Comparison of ENCODE assay signal across 8 cellular contexts in the genomic region with DNA sequence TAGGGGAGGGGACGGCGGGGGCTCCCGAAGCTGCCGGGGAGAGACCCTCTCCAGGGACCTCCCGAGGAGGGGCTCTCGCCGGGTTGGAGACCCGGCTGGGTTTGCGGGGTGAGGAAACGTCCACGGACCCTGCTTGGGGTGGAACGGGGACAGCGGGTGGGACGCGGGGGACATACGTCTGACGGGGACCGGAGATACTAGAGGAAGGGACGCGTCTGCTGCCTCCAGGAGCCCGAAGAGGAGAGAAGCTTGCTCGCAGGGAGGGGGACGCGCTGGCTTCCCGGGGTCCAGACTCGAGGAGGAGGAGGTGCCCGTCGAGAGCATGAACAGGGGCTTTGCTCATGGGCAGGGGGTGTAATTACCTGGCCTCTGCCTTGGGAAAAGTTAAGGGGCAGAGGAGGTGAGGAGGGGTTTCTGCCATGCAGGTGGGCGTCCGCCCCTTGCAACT. TPM values are rescaled to one million over a fixed set of nuclear protein-coding genes. Genes with fewer than 3 reads are reported as not detected.
DNase-seq lines count a peak whose midpoint lies in the region; ATAC-seq and TF ChIP-seq lines count a peak whose summit lies in the region.

No MANE protein-coding gene starts in this region.

- H3K9me3 ChIP-seq in AG04450 (ENCODE audit: control insufficient read depth, insufficient read depth, low read length): no peaks in the 10 kb centered on the region
- H3K9me3 ChIP-seq in lung (ENCODE audit: control insufficient read depth in 2 of 2, insufficient read depth in 1 of 2, low read length in 1 of 2): no peaks in the 10 kb centered on the region
- H3K9me3 ChIP-seq in upper lobe of right lung: no peaks in the 10 kb centered on the region

- intact Hi-C loops in upper lobe of right lung (cut with DNase I): no loop called here

- TF ChIP-seq CTCF in AG04450 (IDR thresholded peaks at IDR 0.05; ENCODE audit: low read depth, low read length) (no peak), brain microvascular endothelial cell (IDR thresholded peaks at IDR 0.05; ENCODE audit: low read depth, low read length, missing control alignments) (no peak), lung (IDR thresholded peaks at IDR 0.05; ENCODE audit: control extremely low read depth, extremely low read depth) (no peak), upper lobe of right lung (IDR thresholded peaks at IDR 0.05) (no peak)

- in situ Hi-C loops in brain microvascular endothelial cell (cut with HindIII; ENCODE audit: low pct_ligation_motif_present, low sequenced_read_pairs): no loop called here

- peaks cover 0 to 9% of the 10 kb centered on the region in 2 donors for H3K4me1 ChIP-seq in lung (ENCODE audit: control insufficient read depth in 2 of 2, insufficient read depth in 2 of 2, low read length in 2 of 2)
- peaks cover 14% of the 10 kb centered on the region for H3K4me1 ChIP-seq in upper lobe of right lung

- H3K27me3 ChIP-seq in AG04450 (ENCODE audit: control insufficient read depth, insufficient read depth, low read length): no peaks in the 10 kb centered on the region
- H3K27me3 ChIP-seq in brain microvascular endothelial cell (replicated peaks): no peaks in the 10 kb centered on the region
- no peaks in the 10 kb centered on the region for H3K27me3 ChIP-seq in lung (ENCODE audit: control insufficient read depth, insufficient read depth)
- H3K27me3 ChIP-seq in upper lobe of right lung: no peaks in the 10 kb centered on the region

- no peak overlapping the region for H3K27ac ChIP-seq in AG04450 (ENCODE audit: low read depth, low read length)
- H3K27ac ChIP-seq in brain microvascular endothelial cell: no peak overlapping the region
- H3K27ac ChIP-seq in lung (ENCODE audit: low read depth in 1 of 2, low read length in 1 of 2): no peak overlapping the region
- no peak overlapping the region for H3K27ac ChIP-seq in upper lobe of right lung

- H3K36me3 ChIP-seq in brain microvascular endothelial cell (replicated peaks) (no peaks in the 10 kb centered on the region), lung (ENCODE audit: control insufficient read depth in 2 of 2, insufficient read depth in 2 of 2, low read length in 2 of 2) (no peaks in the 10 kb centered on the region), upper lobe of right lung (no peaks in the 10 kb centered on the region)

- 0 to 1% methylated on average over 30 of the region's 30 CpGs for WGBS in lung, 2 donors

- ATAC-seq in GM18502 (IDR thresholded peaks at IDR 0.05; ENCODE audit: poor library complexity, unreplicated experiment): peak; percentile 27
- ATAC-seq in lung (ENCODE audit: insufficient read depth, low FRiP score): no peak
- peak; percentile 2 for ATAC-seq in upper lobe of right lung
- no peak for ATAC-seq in GM19452 (IDR thresholded peaks at IDR 0.05; ENCODE audit: unreplicated experiment)
- no peak for ATAC-seq in HG02970 (IDR thresholded peaks at IDR 0.05; ENCODE audit: low FRiP score, unreplicated experiment)

- POLR2A ChIA-PET in AG04450 (lab: Yijun Ruan, JAX): interaction anchor here (0.6 to 1.9 kb wide), 3 partner anchors 19 to 50 kb away, joined by 3 to 8 read pairs (median 5); a partner anchor contains a TSS

- DNase-seq in AG04450 (ENCODE audit: low read depth, low spot score): no peak
- DNase-seq in NCI-H146 treated with DMSO at 0.1 percent for 48 hours (lab: John Stamatoyannopoulos, UW; ENCODE audit: unreplicated experiment): peak; percentile 37
- DNase-seq in brain microvascular endothelial cell: no peak
- no peak for DNase-seq in lung (ENCODE audit: low spot score)
- no peak for DNase-seq in upper lobe of right lung

- peak overlapping the region; percentile 84 for H3K4me3 ChIP-seq in AG04450 (ENCODE audit: low read depth, low read length)
- H3K4me3 ChIP-seq in brain microvascular endothelial cell (ENCODE audit: low read depth, low read length): peak overlapping the region; percentile 70
- peak overlapping the region; percentile 80 for H3K4me3 ChIP-seq in lung
- H3K4me3 ChIP-seq in upper lobe of right lung: peak overlapping the region; percentile 76

- CTCF ChIA-PET in AG04450 (lab: Charles Lee): interaction anchor here (0.5 to 3.4 kb wide), 6 partner anchors 15 to 110 kb away, joined by 3 to 32 read pairs (median 4); a partner anchor contains a TSS

RNA-seq across cellular contexts. Expression of a gene that starts 0.6 kb away (rescaled TPM):
- polyA plus RNA-seq in AG04450 (2011; rRNA removed) (1.8 and 1.9 TPM in 2 replicates), lung (under 1 TPM; 0.31 to 0.79 TPM)
- polyA minus RNA-seq in AG04450 (2011; rRNA and poly(A)+ RNA removed): 2.5 and 2.9 TPM in 2 replicates
- total RNA-seq in lung (1 to 10 TPM; 1.0 to 3.1 TPM), upper lobe of right lung (0.84 TPM)

RNA-seq across cellular contexts. Expression of a gene that starts 19.5 kb away (rescaled TPM):
- polyA plus RNA-seq in AG04450 (2011; rRNA removed) (84.8 and 88.1 TPM in 2 replicates), lung (10 to 100 TPM; 47.1 to 53.4 TPM)
- polyA minus RNA-seq in AG04450 (2011; rRNA and poly(A)+ RNA removed): 24.8 and 29.1 TPM in 2 replicates
- total RNA-seq in lung (10 to 100 TPM; 26.1 to 39.0 TPM), upper lobe of right lung (36.3 TPM)

RNA-seq across cellular contexts. Expression of a gene that starts 57.0 kb away (rescaled TPM):
- polyA plus RNA-seq in AG04450 (2011; rRNA removed): 112 and 128 TPM in 2 replicates
- polyA minus RNA-seq in AG04450 (2011; rRNA and poly(A)+ RNA removed): 75.8 and 83.0 TPM in 2 replicates
- 10 to 100 TPM; 78.5 to 90.6 TPM for total RNA-seq in lung
- polyA plus RNA-seq in lung: 10 to 100 TPM; 26.7 to 77.3 TPM
- total RNA-seq in upper lobe of right lung: 88.5 TPM

Comparison
In these comparisons a context has a peak if more than half of its experiments do, and no peak if none do; other contexts are left out.
1. ATAC-seq: peak in GM18502 (single experiment) and upper lobe of right lung (single experiment); none in lung (single experiment), GM19452 (single experiment) and HG02970 (single experiment).
2. Peak in every context shown above with its lines, with median percentiles within 50 percentile points of each other: H3K4me3 ChIP-seq.